8 cellular contexts compared by ENCODE assay signal in genomic region chr12:34219046-34219770, GRCh38.
DNase-seq lines count a peak whose midpoint lies in the region; ATAC-seq and TF ChIP-seq lines count a peak whose summit lies in the region.

No MANE protein-coding gene starts in this region.

- no peaks in the 10 kb centered on the region for H3K36me3 Mint-ChIP-seq in activated CD8-positive, alpha-beta T cell treated with anti-CD3 and anti-CD28 coated beads for 36 hours (ENCODE audit: low read depth)

- H3K79me2 ChIP-seq in HCT116 (ENCODE audit: insufficient read depth, low read length) (no peaks in the 10 kb centered on the region), mesendoderm (ENCODE audit: control insufficient read depth, insufficient read depth, low read length) (no peaks in the 10 kb centered on the region)

- ATAC-seq in HCT116 = no peak
- ATAC-seq in activated CD8-positive, alpha-beta T cell treated with anti-CD3 and anti-CD28 coated beads for 36 hours = no peak
- no peak for ATAC-seq in HG02870 (IDR thresholded peaks at IDR 0.05; ENCODE audit: unreplicated experiment)

- no peak overlapping the region for H2AFZ ChIP-seq in HCT116 (ENCODE audit: low read depth, low read length, poor library complexity, severe bottlenecking)

- peak overlapping the region in 4 of 10 experiments; percentile 30 to 47 (median 42); a peak in 2 of 20 replicates for H3K4me3 ChIP-seq in BLaER1 treated with 17β-estradiol and CSF1 and Interleukin-3, amounts not matched to agents 10 nM and 100 nM
- no peak overlapping the region for H3K4me3 ChIP-seq in HCT116 (replicated peaks in 1 of 2; ENCODE audit: low read depth in 1 of 2, low read length in 2 of 2)
- H3K4me3 ChIP-seq in mesendoderm (ENCODE audit: low read length) = no peak overlapping the region

- POLR2A ChIA-PET in HCT116 (lab: Charles Lee) = no interaction called here
- POLR2A ChIA-PET in activated CD8-positive, alpha-beta T cell treated with anti-CD3 and anti-CD28 coated beads for 36 hours (lab: Charles Lee) = no interaction called here

- RAD21 ChIA-PET in HCT116 (lab: Charles Lee; ENCODE audit: low non-redundant PET in 1 of 2, low total read pairs in 2 of 2, uncharacterized antibody in 2 of 2, unreplicated experiment in 2 of 2) = no interaction called here

- no peaks in the 10 kb centered on the region for H3K36me3 ChIP-seq in BLaER1 treated with 17β-estradiol and CSF1 and Interleukin-3, amounts not matched to agents 10 nM and 100 nM
- H3K36me3 ChIP-seq in HCT116 (ENCODE audit: control insufficient read depth in 1 of 2, insufficient read depth in 2 of 2, low read length in 2 of 2) (no peaks in the 10 kb centered on the region), mesendoderm (ENCODE audit: control insufficient read depth, insufficient read depth, low read length) (no peaks in the 10 kb centered on the region)

- no peaks in the 10 kb centered on the region for H4K20me1 ChIP-seq in BLaER1 treated with 17β-estradiol and CSF1 and Interleukin-3, amounts not matched to agents 10 nM and 100 nM
- H4K20me1 ChIP-seq in HCT116 (ENCODE audit: insufficient read depth) = no peaks in the 10 kb centered on the region

- H3K9me3 ChIP-seq in BLaER1 treated with 17β-estradiol and CSF1 and Interleukin-3, amounts not matched to agents 10 nM and 100 nM (replicated peaks in 1 of 11) = no peaks in the 10 kb centered on the region
- H3K9me3 ChIP-seq in HCT116 (ENCODE audit: control insufficient read depth in 1 of 2, insufficient read depth in 1 of 2, low read depth in 1 of 2, low read length in 2 of 2) = no peaks in the 10 kb centered on the region

- intact Hi-C loops in HCT116 (cut with micrococcal nuclease) = no loop called here
- intact Hi-C loops in activated CD8-positive, alpha-beta T cell treated with anti-CD3 and anti-CD28 coated beads for 36 hours (cut with micrococcal nuclease) = loop anchor here (2.0 to 10.0 kb wide), 2 partner anchors 94 to 184 kb away; no protein-coding TSS in a partner anchor

- H2AK5ac ChIP-seq in mesendoderm (ENCODE audit: low read length) = no peak overlapping the region

- no peaks in the 10 kb centered on the region for H3K27me3 ChIP-seq in BLaER1 treated with 17β-estradiol and CSF1 and Interleukin-3, amounts not matched to agents 10 nM and 100 nM
- H3K27me3 ChIP-seq in HCT116 (ENCODE audit: insufficient read depth, low read length) = no peaks in the 10 kb centered on the region
- H3K27me3 ChIP-seq in mesendoderm (ENCODE audit: insufficient read depth, low read length, poor library complexity) = no peaks in the 10 kb centered on the region

- H3K56ac ChIP-seq in mesendoderm (ENCODE audit: low read length) = no peak overlapping the region

- no peak overlapping the region for H3K23ac ChIP-seq in mesendoderm (ENCODE audit: low read length)

- no peak overlapping the region for H3K27ac Mint-ChIP-seq in activated CD8-positive, alpha-beta T cell treated with anti-CD3 and anti-CD28 coated beads for 36 hours

- H2BK5ac ChIP-seq in mesendoderm (ENCODE audit: low read length) = no peak overlapping the region

- H4K5ac ChIP-seq in mesendoderm (ENCODE audit: low read length) = no peak overlapping the region

- no peak overlapping the region for H4K8ac ChIP-seq in mesendoderm (ENCODE audit: low read depth, low read length)

- H2BK120ac ChIP-seq in mesendoderm (ENCODE audit: low read depth, low read length) = no peak overlapping the region

- peak overlapping the region in 1 of 11 experiments; percentile 45; a peak in 2 of 22 replicates for H3K9ac ChIP-seq in BLaER1 treated with 17β-estradiol and CSF1 and Interleukin-3, amounts not matched to agents 10 nM and 100 nM
- H3K9ac ChIP-seq in HCT116 (ENCODE audit: low read length) (no peak overlapping the region), mesendoderm (ENCODE audit: low read length) (no peak overlapping the region)

- TF ChIP-seq CTCF in HCT116 (IDR thresholded peaks at IDR 0.05 in 2 of 3, conservative IDR thresholded peaks at IDR 0.05 in 1 of 3; ENCODE audit: borderline replicate concordance in 1 of 3, insufficient read depth in 1 of 3, low read depth in 2 of 3, low read length in 2 of 3) = no peak
- TF ChIP-seq CTCF in activated CD8-positive, alpha-beta T cell treated with anti-CD3 and anti-CD28 coated beads for 36 hours (IDR thresholded peaks at IDR 0.05) = no peak

- H3K4ac ChIP-seq in mesendoderm (ENCODE audit: low read depth, low read length) = no peak overlapping the region

- peaks cover 3% of the 10 kb centered on the region for H3K4me1 Mint-ChIP-seq in activated CD8-positive, alpha-beta T cell treated with anti-CD3 and anti-CD28 coated beads for 36 hours (ENCODE audit: low read depth)

- H2BK15ac ChIP-seq in mesendoderm (replicated peaks; ENCODE audit: low read depth) = no peak overlapping the region

- peak overlapping the region; percentile 67 for H3K4me3 Mint-ChIP-seq in activated CD8-positive, alpha-beta T cell treated with anti-CD3 and anti-CD28 coated beads for 36 hours

- no peak for TF ChIP-seq RAD21 in HCT116 (IDR thresholded peaks at IDR 0.05; ENCODE audit: low read depth)

- BruUV-seq in HCT116 (replicated peaks; lab: Mats Ljungman, UMichigan) = no TSS peak

- H3K79me1 ChIP-seq in mesendoderm (ENCODE audit: low read length) = no peaks in the 10 kb centered on the region

- H3K9me3 Mint-ChIP-seq in activated CD8-positive, alpha-beta T cell treated with anti-CD3 and anti-CD28 coated beads for 36 hours = no peaks in the 10 kb centered on the region

- peaks cover 0 to 9% (median 0%) of the 10 kb centered on the region in 10 experiments; a peak in 3 of 20 replicates for H3K4me1 ChIP-seq in BLaER1 treated with 17β-estradiol and CSF1 and Interleukin-3, amounts not matched to agents 10 nM and 100 nM
- H3K4me1 ChIP-seq in HCT116 (ENCODE audit: control insufficient read depth in 1 of 2, insufficient read depth in 2 of 2, low read length in 2 of 2) (no peaks in the 10 kb centered on the region), mesendoderm (ENCODE audit: control insufficient read depth, low read depth, low read length) (no peaks in the 10 kb centered on the region)

- no peaks in the 10 kb centered on the region for H3K9me2 ChIP-seq in HCT116 (ENCODE audit: insufficient read depth)

- no CpG with 5 or more reads among the region's 42 CpGs for WGBS in mesendoderm (ENCODE audit: extremely low coverage, insufficient coverage, low lambda C conversion rate)

- DNase-seq in HCT116 (ENCODE audit: low read depth, low spot score) (no peak), mesendoderm (peak; percentile 14), NCI-H510A (lab: John Stamatoyannopoulos, UW) (no peak), SW480 (ENCODE audit: low spot score) (no peak), NOMO-1 treated with DMSO at 0.1 percent for 48 hours (lab: John Stamatoyannopoulos, UW; ENCODE audit: unreplicated experiment) (no peak)
- no peak for DNase-seq in activated CD8-positive, alpha-beta T cell treated with anti-CD3 and anti-CD28 coated beads for 36 hours

- peak overlapping the region; percentile 56 to 81 (median 70); a peak in 15 of 22 replicates for H3K4me2 ChIP-seq in BLaER1 treated with 17β-estradiol and CSF1 and Interleukin-3, amounts not matched to agents 10 nM and 100 nM
- H3K4me2 ChIP-seq in HCT116 (ENCODE audit: low read length) (0 out of 2 replicates have a peak overlapping the region, but pooled peaks have one; percentile 42), mesendoderm (ENCODE audit: low read length) (no peak overlapping the region)

- peaks cover 9% of the 10 kb centered on the region for H3K27me3 Mint-ChIP-seq in activated CD8-positive, alpha-beta T cell treated with anti-CD3 and anti-CD28 coated beads for 36 hours

- TF ChIP-seq POLR2A in HCT116 (IDR thresholded peaks at IDR 0.05; ENCODE audit: borderline replicate concordance, extremely low read depth, insufficient read depth, insufficient read length) = no peak

- CTCF ChIA-PET in HCT116 (lab: Charles Lee) = no interaction called here
- CTCF ChIA-PET in activated CD8-positive, alpha-beta T cell treated with anti-CD3 and anti-CD28 coated beads for 36 hours (lab: Charles Lee) = interaction anchor here (0.6 to 1.7 kb wide), 2 partner anchors 96 to 324 kb away, joined by 3 to 6 read pairs; no protein-coding TSS in a partner anchor

- no peak overlapping the region for H3K27ac ChIP-seq in BLaER1 treated with 17β-estradiol and CSF1 and Interleukin-3, amounts not matched to agents 10 nM and 100 nM
- no peak overlapping the region for H3K27ac ChIP-seq in HCT116 (ENCODE audit: low read depth, low read length)
- H3K27ac ChIP-seq in mesendoderm (ENCODE audit: low read depth, low read length) = no peak overlapping the region

- no peak overlapping the region for H3K18ac ChIP-seq in mesendoderm (ENCODE audit: low read length)

TF ChIP-seq in HCT116, 20 proteins besides CTCF, POLR2A, EP300 and RAD21 (continues in another document):
- TF ChIP-seq JUND (IDR thresholded peaks at IDR 0.05) (no peak), EZH2 (IDR thresholded peaks at IDR 0.05) (no peak), FOSL1 (IDR thresholded peaks at IDR 0.05; ENCODE audit: low read depth) (no peak)
- TF ChIP-seq, protein P1, sequence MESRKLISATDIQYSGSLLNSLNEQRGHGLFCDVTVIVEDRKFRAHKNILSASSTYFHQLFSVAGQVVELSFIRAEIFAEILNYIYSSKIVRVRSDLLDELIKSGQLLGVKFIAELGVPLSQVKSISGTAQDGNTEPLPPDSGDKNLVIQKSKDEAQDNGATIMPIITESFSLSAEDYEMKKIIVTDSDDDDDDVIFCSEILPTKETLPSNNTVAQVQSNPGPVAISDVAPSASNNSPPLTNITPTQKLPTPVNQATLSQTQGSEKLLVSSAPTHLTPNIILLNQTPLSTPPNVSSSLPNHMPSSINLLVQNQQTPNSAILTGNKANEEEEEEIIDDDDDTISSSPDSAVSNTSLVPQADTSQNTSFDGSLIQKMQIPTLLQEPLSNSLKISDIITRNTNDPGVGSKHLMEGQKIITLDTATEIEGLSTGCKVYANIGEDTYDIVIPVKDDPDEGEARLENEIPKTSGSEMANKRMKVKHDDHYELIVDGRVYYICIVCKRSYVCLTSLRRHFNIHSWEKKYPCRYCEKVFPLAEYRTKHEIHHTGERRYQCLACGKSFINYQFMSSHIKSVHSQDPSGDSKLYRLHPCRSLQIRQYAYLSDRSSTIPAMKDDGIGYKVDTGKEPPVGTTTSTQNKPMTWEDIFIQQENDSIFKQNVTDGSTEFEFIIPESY (IDR thresholded peaks at IDR 0.05; ENCODE audit: extremely low read depth, insufficient replicate concordance, low read length) = no peak
